ENCODE assay signal across 10 cellular contexts in the genomic region with DNA sequence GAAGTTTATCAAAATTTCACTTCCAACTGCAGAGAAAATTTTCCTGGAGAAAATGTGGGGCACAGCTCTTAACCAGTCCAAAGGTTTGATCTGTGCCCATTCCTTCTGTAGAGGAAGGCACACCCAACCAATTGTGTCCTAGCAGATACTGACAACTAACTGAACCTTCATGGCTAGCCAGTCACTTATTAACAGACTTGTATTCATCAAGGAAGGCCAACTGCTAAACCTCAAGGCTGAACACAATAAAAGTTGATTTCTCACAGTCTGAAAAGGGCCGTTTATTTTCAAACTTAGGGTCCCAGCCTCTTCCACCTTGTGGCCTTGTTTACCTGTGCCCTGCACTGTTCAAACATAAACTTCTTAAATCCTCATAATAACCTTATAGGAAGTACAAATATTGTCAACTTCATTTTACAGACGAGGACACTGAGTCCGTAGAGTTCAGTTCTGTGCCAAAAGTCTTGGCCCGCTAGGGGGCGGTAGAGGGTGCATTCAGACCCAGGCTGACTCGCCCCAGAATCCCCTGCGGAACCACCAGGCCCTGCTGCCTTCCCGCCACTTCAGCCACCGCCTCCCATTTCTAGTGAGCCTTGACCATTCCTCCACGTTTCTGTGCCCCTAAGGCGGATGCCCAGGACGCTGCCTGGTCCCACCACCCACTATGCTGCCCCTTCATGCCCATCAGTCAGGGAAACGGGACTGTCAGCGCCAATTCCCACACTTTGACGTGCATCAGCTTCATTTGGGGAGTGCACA. TPM values are rescaled to one million over a fixed set of nuclear protein-coding genes. Genes with fewer than 3 reads are reported as not detected.
DNase-seq lines count a peak whose midpoint lies in the region; ATAC-seq, FAIRE-seq and TF ChIP-seq lines count a peak whose summit lies in the region.
"Had no signal": no experiment of that assay in that cellular context is flagged by ENCODE, and none has a peak within 500 bp of the region (broad histone marks: within the 10 kb centered on the region; RNA-seq: fewer than 3 reads in every experiment).

No MANE protein-coding gene starts in this region.

- peak; percentile 50 for TF ChIP-seq CTCF in A549 (IDR thresholded peaks at IDR 0.05)
- TF ChIP-seq CTCF in CD4-positive, alpha-beta T cell (IDR thresholded peaks at IDR 0.05) = no peak

- H3K27me3 ChIP-seq in CD4-positive, alpha-beta T cell (ENCODE audit: control insufficient read depth, insufficient read depth, low read length) = peaks cover 38% of the 10 kb centered on the region

- DNase-seq in A549 (ENCODE audit: low read depth in 1 of 2, low spot score in 1 of 2) (peak in 1 of 2 experiments; percentile 38), ELF-1 (ENCODE audit: low read depth, low spot score) (peak; percentile 46), SK-MEL-5 (ENCODE audit: low read depth, low spot score) (peak; percentile 59), HK-2 (ENCODE audit: unreplicated experiment) (no peak), posterior vena cava (ENCODE audit: low spot score) (no peak)
- no peak for DNase-seq in CD4-positive, alpha-beta T cell

- FAIRE-seq in A549 (lab: Jason Lieb, UNC) (no peak), islet of Langerhans (lab: Jason Lieb, UNC) (peak; percentile 87)
- FAIRE-seq: astrocyte had no signal

- POLR2A ChIA-PET in A549 (lab: Yijun Ruan, JAX) = no interaction called here
- POLR2A ChIA-PET in CD4-positive, alpha-beta T cell (lab: Charles Lee) = no interaction called here

- H3K9me3 Mint-ChIP-seq in CD4-positive, alpha-beta T cell = no peaks in the 10 kb centered on the region

- no peak for TF ChIP-seq POLR2A in A549 (IDR thresholded peaks at IDR 0.05; ENCODE audit: low read length)

- TF ChIP-seq RAD21 in A549 (conservative IDR thresholded peaks at IDR 0.05 in 1 of 2, IDR thresholded peaks at IDR 0.05 in 1 of 2) = no peak

- peak overlapping the region; percentile 78 to 86 for H3K27ac ChIP-seq in A549
- no peak overlapping the region for H3K27ac ChIP-seq in CD4-positive, alpha-beta T cell (ENCODE audit: low read depth, low read length)

- WGBS in A549 (ENCODE audit: missing lambda C conversion rate) = 59% methylated on average over 13 of the region's 15 CpGs

- peaks cover 92% of the 10 kb centered on the region for H3K4me1 ChIP-seq in A549

- H3K27me3 Mint-ChIP-seq in CD4-positive, alpha-beta T cell = peaks cover 82% of the 10 kb centered on the region

- H3K9me3 ChIP-seq in A549 = peaks cover 7% of the 10 kb centered on the region; the same call in 2 of the 3 replicates
- no peaks in the 10 kb centered on the region for H3K9me3 ChIP-seq in CD4-positive, alpha-beta T cell (ENCODE audit: control insufficient read depth, low read length)

- peak in 1 of 2 experiments; percentile 29; a peak in 2 of 6 replicates for ATAC-seq in A549
- no peak for ATAC-seq in GM21526 (IDR thresholded peaks at IDR 0.05; ENCODE audit: low FRiP score, unreplicated experiment)
- ATAC-seq in CD4-positive, alpha-beta T cell (ENCODE audit: poor library complexity) = no peak

- intact Hi-C loops in CD4-positive, alpha-beta T cell (cut with DNase I, micrococcal nuclease) = no loop called here
- intact Hi-C loops in posterior vena cava (cut with DNase I) = no loop called here

- H3K4me3 ChIP-seq in A549 = no peak overlapping the region

- H3K4me3 Mint-ChIP-seq in CD4-positive, alpha-beta T cell = no peak overlapping the region

- no peak overlapping the region for H3K27ac Mint-ChIP-seq in CD4-positive, alpha-beta T cell

- peak overlapping the region; percentile 74 for H3K4me2 ChIP-seq in A549

- no peak for TF ChIP-seq EP300 in A549 (IDR thresholded peaks at IDR 0.05)

- CTCF ChIA-PET in A549 (lab: Yijun Ruan, JAX) = interaction anchor here (0.7 to 8.0 kb wide), 9 partner anchors 13 to 156 kb away, joined by 3 to 46 read pairs (median 6); partner anchors contain the start of gene SYT13
- CTCF ChIA-PET in CD4-positive, alpha-beta T cell (lab: Charles Lee) = no interaction called here

- H3K4me1 Mint-ChIP-seq in CD4-positive, alpha-beta T cell (ENCODE audit: low read depth) = no peaks in the 10 kb centered on the region

- in situ Hi-C loops in SK-MEL-5 (cut with HindIII; ENCODE audit: low pct_unique_long_range_greater_than_20kb, low sequenced_read_pairs) = no loop called here

- no peaks in the 10 kb centered on the region for H3K36me3 Mint-ChIP-seq in CD4-positive, alpha-beta T cell (ENCODE audit: low read depth)

TF ChIP-seq in A549, 52 proteins besides CTCF, POLR2A, EP300 and RAD21:
- TF ChIP-seq, protein P1, sequence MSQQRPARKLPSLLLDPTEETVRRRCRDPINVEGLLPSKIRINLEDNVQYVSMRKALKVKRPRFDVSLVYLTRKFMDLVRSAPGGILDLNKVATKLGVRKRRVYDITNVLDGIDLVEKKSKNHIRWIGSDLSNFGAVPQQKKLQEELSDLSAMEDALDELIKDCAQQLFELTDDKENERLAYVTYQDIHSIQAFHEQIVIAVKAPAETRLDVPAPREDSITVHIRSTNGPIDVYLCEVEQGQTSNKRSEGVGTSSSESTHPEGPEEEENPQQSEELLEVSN (IDR thresholded peaks at IDR 0.05; ENCODE audit: borderline replicate concordance, low read depth) = peak; percentile 68; the same call in 1 of the 2 replicates
- TF ChIP-seq JUN (IDR thresholded peaks at IDR 0.05) = no peak
TF ChIP-seq in A549: peak in this region for 1.

RNA-seq across cellular contexts. Expression of gene SYT13, which starts 19.3 kb away (rescaled TPM):
- polyA plus RNA-seq in A549 (2011; rRNA removed) (8.1 and 10.7 TPM in 2 replicates), A549 (2017; fragmentation: RNase III; extraction: RNeasy Plus Mini Kit Qiagen cat#74134 plus additional on column Dnase treatment) (8.1 to 13.1 TPM (median 12.9 TPM) in 3 replicates)
- 2.4 and 2.9 TPM in 2 replicates for polyA plus RNA-seq in A549 (2012; cell fraction: cytosol; rRNA removed)
- 2.9 and 3.6 TPM in 2 replicates for polyA plus RNA-seq in A549 (2012; cell fraction: nucleus; rRNA removed)
- polyA minus RNA-seq in A549 (2011; rRNA and poly(A)+ RNA removed) = 31.3 and 31.5 TPM in 2 replicates
- 1.3 and 1.7 TPM in 2 replicates for total RNA-seq in SK-MEL-5 (2014; rRNA removed; shearing (Covaris generic))
- 2.2 and 3.5 TPM in 2 replicates for polyA plus RNA-seq in SK-MEL-5 (2015; cell fraction: cytosol; rRNA removed)
- 0.83 and 0.89 TPM in 2 replicates for polyA plus RNA-seq in SK-MEL-5 (2015; cell fraction: nucleus; rRNA removed)
- not detected for total RNA-seq in CD4-positive, alpha-beta T cell
- total RNA-seq in posterior vena cava = under 1 TPM in 1 of 2 donors, not detected in 1; 0.09 TPM
- total RNA-seq: T-helper 1 cell treated with Interleukin-12 subunit alpha and Interleukin-12 subunit beta and Interleukin-4 antibody, amounts not matched to agents 30 ng/mL and 1 ng/mL, for 36 hours had no signal

Comparison
In these comparisons a context has a peak if more than half of its experiments do, and no peak if none do; other contexts are left out.
1. DNase-seq: peak in ELF-1 (single experiment) and SK-MEL-5 (single experiment); none in HK-2 (single experiment), CD4-positive, alpha-beta T cell (0 of 10) and posterior vena cava (single experiment).